29 cellular contexts compared by ENCODE assay signal in genomic region chr1:156220226-156220625, GRCh38. TPM values are rescaled to one million over a fixed set of nuclear protein-coding genes. Genes with fewer than 3 reads are reported as not detected.
A peak's percentile ranks its signal among the peaks of the same experiment; 100 is the strongest.
DNase-seq lines count a peak whose midpoint lies in the region; ATAC-seq, FAIRE-seq and TF ChIP-seq lines count a peak whose summit lies in the region.
"Had no signal": no experiment of that assay in that cellular context is flagged by ENCODE, and none has a peak within 500 bp of the region (broad histone marks: within the 10 kb centered on the region; RNA-seq: fewer than 3 reads in every experiment).

No MANE protein-coding gene starts in this region.

- CTCF ChIA-PET in HepG2 (lab: Yijun Ruan, JAX; ENCODE audit: low intra/inter-chr PET ratio, low total read pairs), result no interaction called here

- H3K27me3 Mint-ChIP-seq in T-helper 2 cell treated with Interferon-gamma antibody and Interleukin-4, amounts not matched to agents 5 μg/mL and 100 μg/mL, for 36 hours (ENCODE audit: low read depth), result no peaks in the 10 kb centered on the region
- no peaks in the 10 kb centered on the region for H3K27me3 Mint-ChIP-seq in activated naive CD8-positive, alpha-beta T cell treated with anti-CD3 and anti-CD28 coated beads for 36 hours
- H3K27me3 Mint-ChIP-seq: activated B cell treated with CpG ODN at 0.5 μM for 24 hours, brain had no signal

- H3K4me2 ChIP-seq in HepG2 (ENCODE audit: low read depth, low read length), result no peak overlapping the region

- H3K27me3 ChIP-seq in HepG2 (ENCODE audit: control insufficient read depth in 1 of 2, insufficient read depth in 2 of 2, low read length in 2 of 2) (no peaks in the 10 kb centered on the region), right lobe of liver (no peaks in the 10 kb centered on the region)

- no TSS peak for BruUV-seq in HepG2 (replicated peaks; lab: Mats Ljungman, UMichigan)

- peaks cover 16 to 33% of the 10 kb centered on the region in 2 experiments; a peak in 4 of 5 replicates for H3K36me3 ChIP-seq in HepG2 (replicated peaks in 1 of 2; ENCODE audit: control insufficient read depth in 1 of 2, insufficient read depth in 2 of 2, low read length in 2 of 2)
- H3K36me3 ChIP-seq in right lobe of liver, result peaks cover 0 to 22% (median 6%) of the 10 kb centered on the region in 4 donors

- WGBS in HepG2 (ENCODE audit: low lambda C conversion rate), result 96% methylated on average over 9 of the region's 9 CpGs
- WGBS in right lobe of liver (ENCODE audit: insufficient coverage, low coverage, low lambda C conversion rate, missing lambda C conversion rate), result 94% methylated on average over 9 of the region's 9 CpGs

- no peaks in the 10 kb centered on the region for H4K20me1 ChIP-seq in HepG2 (ENCODE audit: insufficient read depth, low read length)

- H3K9me3 ChIP-seq in HepG2 (ENCODE audit: low read length) (no peaks in the 10 kb centered on the region), right lobe of liver (no peaks in the 10 kb centered on the region)
- H3K9me3 ChIP-seq: Caco-2 had no signal

- TF ChIP-seq RAD21 in HepG2 (CRISPR knock-in tag; IDR thresholded peaks at IDR 0.05), result no peak

- H2AFZ ChIP-seq in HepG2 (ENCODE audit: low read length), result no peak overlapping the region

- DNase-seq in T-helper 2 cell treated with Interferon-gamma antibody and Interleukin-4, amounts not matched to agents 5 μg/mL and 100 μg/mL, for 36 hours (ENCODE audit: low spot score), result no peak
- DNase-seq in T-helper 2 cell (no peak), HepG2 (ENCODE audit: low spot score) (no peak), right lobe of liver (no peak), NCI-H2196 treated with DMSO at 0.1 percent for 48 hours (lab: John Stamatoyannopoulos, UW; ENCODE audit: unreplicated experiment) (no peak), NCI-H345 (lab: John Stamatoyannopoulos, UW) (no peak)
- no peak for DNase-seq in activated naive CD8-positive, alpha-beta T cell treated with anti-CD3 and anti-CD28 coated beads for 36 hours
- DNase-seq: 8988T; activated B cell treated with CpG ODN at 0.5 μM for 24 hours; activated CD8-positive, alpha-beta memory T cell treated with anti-CD3 and anti-CD28 coated beads for 24 hours; activated T-cell treated with anti-CD3 and anti-CD28 coated beads, Interleukin-2, amount 50 U/mL, for 48 hours; Caco-2; DMS53; glutamatergic neuron; NCI-H1048; NCI-H82; SIG-M5; small intestine; stimulated activated CD4-positive, alpha-beta T cell treated with anti-CD3 and anti-CD28 coated beads, Interleukin-1b, Interleukin-23, amount 100 ng/mL, for 48 hours; trophoblast cell had no signal

- H3K36me3 Mint-ChIP-seq in T-helper 2 cell treated with Interferon-gamma antibody and Interleukin-4, amounts not matched to agents 5 μg/mL and 100 μg/mL, for 36 hours (ENCODE audit: low read depth), result peaks cover 49% of the 10 kb centered on the region
- peaks cover 64% of the 10 kb centered on the region for H3K36me3 Mint-ChIP-seq in activated naive CD8-positive, alpha-beta T cell treated with anti-CD3 and anti-CD28 coated beads for 36 hours

- in situ Hi-C loops in HepG2 (cut with HindIII; ENCODE audit: extremely low pct_ligation_motif_present, low pct_unique_long_range_greater_than_20kb), result no loop called here

- no peak for ATAC-seq in HepG2
- ATAC-seq in right lobe of liver, result no peak
- no peak for ATAC-seq in GM18520 (IDR thresholded peaks at IDR 0.05; ENCODE audit: unreplicated experiment)
- ATAC-seq: esophagus mucosa, left lobe of liver had no signal

- H3K27ac ChIP-seq in HepG2 (ENCODE audit: extremely low read length, insufficient read depth, low read length) (no peak overlapping the region), right lobe of liver (no peak overlapping the region)
- H3K27ac ChIP-seq: C4-2B had no signal

- H3K4me1 Mint-ChIP-seq in T-helper 2 cell treated with Interferon-gamma antibody and Interleukin-4, amounts not matched to agents 5 μg/mL and 100 μg/mL, for 36 hours (ENCODE audit: low read depth), result peaks cover 55% of the 10 kb centered on the region
- H3K4me1 Mint-ChIP-seq in activated naive CD8-positive, alpha-beta T cell treated with anti-CD3 and anti-CD28 coated beads for 36 hours, result peaks cover 64% of the 10 kb centered on the region

- H3K4me3 ChIP-seq in HepG2 (replicated peaks in 1 of 3; ENCODE audit: insufficient read depth in 1 of 3, low read depth in 2 of 3, low read length in 3 of 3) (no peak overlapping the region), right lobe of liver (no peak overlapping the region)

- no peak overlapping the region for H3K4me3 Mint-ChIP-seq in T-helper 2 cell treated with Interferon-gamma antibody and Interleukin-4, amounts not matched to agents 5 μg/mL and 100 μg/mL, for 36 hours
- no peak overlapping the region for H3K4me3 Mint-ChIP-seq in activated naive CD8-positive, alpha-beta T cell treated with anti-CD3 and anti-CD28 coated beads for 36 hours
- H3K4me3 Mint-ChIP-seq: activated B cell treated with CpG ODN at 0.5 μM for 24 hours had no signal

- POLR2A ChIA-PET in HepG2 (lab: Yijun Ruan, JAX), result interaction anchor here (1.3 kb wide), 1 partner anchor 27 kb away, joined by 4 read pairs; the partner anchor contains the start of gene SLC25A44

- no peak for FAIRE-seq in HepG2 (lab: Jason Lieb, UNC)
- FAIRE-seq: RCC 7860, small intestine had no signal

- TF ChIP-seq EP300 in HepG2 (IDR thresholded peaks at IDR 0.05; ENCODE audit: low read depth in 2 of 2, low read length in 2 of 2), result no peak
- no peak for TF ChIP-seq EP300 in HepG2 (CRISPR knock-in tag; IDR thresholded peaks at IDR 0.05; ENCODE audit: borderline replicate concordance)

- H3K27ac Mint-ChIP-seq in T-helper 2 cell treated with Interferon-gamma antibody and Interleukin-4, amounts not matched to agents 5 μg/mL and 100 μg/mL, for 36 hours, result peak overlapping the region; percentile 64
- H3K27ac Mint-ChIP-seq in activated naive CD8-positive, alpha-beta T cell treated with anti-CD3 and anti-CD28 coated beads for 36 hours, result peak overlapping the region; percentile 100
- H3K27ac Mint-ChIP-seq: activated B cell treated with CpG ODN at 0.5 μM for 24 hours, brain had no signal

- no peak for TF ChIP-seq POLR2A in HepG2 (IDR thresholded peaks at IDR 0.05; ENCODE audit: insufficient read depth in 1 of 2, low read depth in 2 of 2, low read length in 2 of 2)
- TF ChIP-seq POLR2A in right lobe of liver (IDR thresholded peaks at IDR 0.05), result no peak

- H3K4me1 ChIP-seq in HepG2 (ENCODE audit: insufficient read depth, low read length) (peaks cover 26% of the 10 kb centered on the region), right lobe of liver (peaks cover 0 to 34% (median 16%) of the 10 kb centered on the region in 4 donors)

- H3K79me2 ChIP-seq in HepG2 (ENCODE audit: insufficient read depth, low read length), result peaks cover 12% of the 10 kb centered on the region

- no peak overlapping the region for H3K9ac ChIP-seq in HepG2 (ENCODE audit: insufficient read depth, low read depth, low read length)

- H3K9me3 Mint-ChIP-seq in T-helper 2 cell treated with Interferon-gamma antibody and Interleukin-4, amounts not matched to agents 5 μg/mL and 100 μg/mL, for 36 hours, result no peaks in the 10 kb centered on the region
- peaks cover 5% of the 10 kb centered on the region for H3K9me3 Mint-ChIP-seq in activated naive CD8-positive, alpha-beta T cell treated with anti-CD3 and anti-CD28 coated beads for 36 hours
- H3K9me3 Mint-ChIP-seq: activated B cell treated with CpG ODN at 0.5 μM for 24 hours, brain had no signal

- TF ChIP-seq CTCF in HepG2 (CRISPR knock-in tag; IDR thresholded peaks at IDR 0.05) (no peak), right lobe of liver (IDR thresholded peaks at IDR 0.05) (no peak)

- intact Hi-C loops in HepG2 (cut with micrococcal nuclease; ENCODE audit: unreplicated experiment) (no loop called here), right lobe of liver (cut with DNase I) (no loop called here)

RNA-seq across cellular contexts. Expression of gene PMF1, which starts 7.4 kb away (rescaled TPM):
- total RNA-seq in HepG2 (2016; rRNA removed; fragmentation: Illumina TruSeq; extraction: Trizol) (89.0 and 94.7 TPM in 2 replicates), right lobe of liver (10 to 100 TPM; 21.8 to 33.8 (median 24.8) TPM)
- 17.5 TPM in 2 replicates for total RNA-seq in HepG2 (2016; cell fraction: cytosol; rRNA removed; fragmentation: Illumina TruSeq; extraction: Trizol; ENCODE audit: low read depth)
- 82.4 and 93.0 TPM in 2 replicates for total RNA-seq in HepG2 (2016; cell fraction: insoluble cytoplasmic fraction; rRNA removed; fragmentation: Illumina TruSeq; extraction: Trizol)
- total RNA-seq in HepG2 (2016; cell fraction: membrane; rRNA removed; fragmentation: Illumina TruSeq; extraction: Trizol), result 27.4 and 27.7 TPM in 2 replicates
- 33.3 and 36.6 TPM in 2 replicates for total RNA-seq in HepG2 (2016; cell fraction: nucleus; rRNA removed; fragmentation: Illumina TruSeq; extraction: Trizol)
- polyA plus RNA-seq in HepG2 (2011; rRNA removed), result 68.4 and 72.5 TPM in 2 replicates
- polyA plus RNA-seq in HepG2 (2011; cell fraction: cytosol; rRNA removed), result 86.5 and 119 TPM in 2 replicates
- 48.8 and 52.9 TPM in 2 replicates for polyA plus RNA-seq in HepG2 (2011; cell fraction: nucleus; rRNA removed)
- polyA plus RNA-seq in HepG2 (2012), result 33.5 and 43.4 TPM in 2 replicates
- polyA plus RNA-seq in HepG2 (2016; cell fraction: cytosol; fragmentation: Illumina TruSeq; extraction: Trizol; ENCODE audit: low read depth), result 18.9 and 20.7 TPM in 2 replicates
- 86.3 and 93.3 TPM in 2 replicates for polyA plus RNA-seq in HepG2 (2016; cell fraction: insoluble cytoplasmic fraction; fragmentation: Illumina TruSeq; extraction: Trizol; ENCODE audit: low read depth)
- 23.3 and 27.3 TPM in 2 replicates for polyA plus RNA-seq in HepG2 (2016; cell fraction: membrane; fragmentation: Illumina TruSeq; extraction: Trizol; ENCODE audit: low read depth)
- 65.7 and 78.3 TPM in 2 replicates for polyA plus RNA-seq in HepG2 (2016; cell fraction: nucleus; fragmentation: Illumina TruSeq; extraction: Trizol; ENCODE audit: insufficient read depth, low read depth)
- polyA minus RNA-seq in HepG2 (2011; rRNA and poly(A)+ RNA removed; ENCODE audit: low replicate concordance), result 42.8 and 60.1 TPM in 2 replicates
- polyA minus RNA-seq in HepG2 (2011; cell fraction: cytosol; rRNA and poly(A)+ RNA removed), result 14.4 and 17.2 TPM in 2 replicates
- polyA minus RNA-seq in HepG2 (2011; cell fraction: nucleus; rRNA and poly(A)+ RNA removed), result 15.6 and 15.8 TPM in 2 replicates
- total RNA-seq in activated naive CD8-positive, alpha-beta T cell treated with anti-CD3 and anti-CD28 coated beads for 36 hours, result 10 to 100 TPM; 83.4 to 87.3 TPM

RNA-seq across cellular contexts. Expression of gene BGLAP, which starts 21.8 kb away (rescaled TPM):
- total RNA-seq in HepG2 (2016; rRNA removed; fragmentation: Illumina TruSeq; extraction: Trizol), result 0.62 TPM in 1 of 2 replicates, not detected in the other
- total RNA-seq in HepG2 (2016; cell fraction: cytosol; rRNA removed; fragmentation: Illumina TruSeq; extraction: Trizol; ENCODE audit: low read depth), result not detected in 2 replicates
- total RNA-seq in HepG2 (2016; cell fraction: insoluble cytoplasmic fraction; rRNA removed; fragmentation: Illumina TruSeq; extraction: Trizol), result 0.32 TPM in 1 of 2 replicates, not detected in the other
- not detected in 2 replicates for total RNA-seq in HepG2 (2016; cell fraction: membrane; rRNA removed; fragmentation: Illumina TruSeq; extraction: Trizol)
- total RNA-seq in HepG2 (2016; cell fraction: nucleus; rRNA removed; fragmentation: Illumina TruSeq; extraction: Trizol), result 1.1 and 1.5 TPM in 2 replicates
- polyA plus RNA-seq in HepG2 (2011; rRNA removed), result 1.4 and 1.6 TPM in 2 replicates
- polyA plus RNA-seq in HepG2 (2011; cell fraction: cytosol; rRNA removed), result 0.29 and 0.40 TPM in 2 replicates
- polyA plus RNA-seq in HepG2 (2011; cell fraction: nucleus; rRNA removed), result 9.8 and 12.1 TPM in 2 replicates
- 1.3 TPM in 2 replicates for polyA plus RNA-seq in HepG2 (2012)
- not detected in 2 replicates for polyA plus RNA-seq in HepG2 (2016; cell fraction: cytosol; fragmentation: Illumina TruSeq; extraction: Trizol; ENCODE audit: low read depth)
- polyA plus RNA-seq in HepG2 (2016; cell fraction: insoluble cytoplasmic fraction; fragmentation: Illumina TruSeq; extraction: Trizol; ENCODE audit: low read depth), result 0.29 TPM in 1 of 2 replicates, not detected in the other
- polyA plus RNA-seq in HepG2 (2016; cell fraction: membrane; fragmentation: Illumina TruSeq; extraction: Trizol; ENCODE audit: low read depth), result not detected in 2 replicates
- polyA plus RNA-seq in HepG2 (2016; cell fraction: nucleus; fragmentation: Illumina TruSeq; extraction: Trizol; ENCODE audit: insufficient read depth, low read depth), result 2.1 TPM in 2 replicates
- polyA minus RNA-seq in HepG2 (2011; rRNA and poly(A)+ RNA removed; ENCODE audit: low replicate concordance), result 1.4 and 2.2 TPM in 2 replicates
- not detected in 2 replicates for polyA minus RNA-seq in HepG2 (2011; cell fraction: cytosol; rRNA and poly(A)+ RNA removed)
- polyA minus RNA-seq in HepG2 (2011; cell fraction: nucleus; rRNA and poly(A)+ RNA removed), result 1.9 and 2.0 TPM in 2 replicates
- 1 to 10 TPM in 3 of 6 experiments, under 1 TPM in 1, not detected in 2; 0.44 to 1.5 (median 1.2) TPM for total RNA-seq in right lobe of liver
- total RNA-seq in activated naive CD8-positive, alpha-beta T cell treated with anti-CD3 and anti-CD28 coated beads for 36 hours, result 1 to 10 TPM; 1.6 to 2.2 TPM
- total RNA-seq: fibroblast of villous mesenchyme, G401, mesenteric fat pad had no signal

RNA-seq across cellular contexts. Expression of gene SLC25A44, which starts 26.3 kb away (rescaled TPM):
- total RNA-seq in HepG2 (2016; rRNA removed; fragmentation: Illumina TruSeq; extraction: Trizol) (10.7 and 12.4 TPM in 2 replicates), right lobe of liver (10 to 100 TPM; 19.1 to 30.5 (median 20.0) TPM)
- 2.6 and 3.8 TPM in 2 replicates for total RNA-seq in HepG2 (2016; cell fraction: cytosol; rRNA removed; fragmentation: Illumina TruSeq; extraction: Trizol; ENCODE audit: low read depth)
- total RNA-seq in HepG2 (2016; cell fraction: insoluble cytoplasmic fraction; rRNA removed; fragmentation: Illumina TruSeq; extraction: Trizol), result 11.2 and 11.8 TPM in 2 replicates
- 11.4 and 14.2 TPM in 2 replicates for total RNA-seq in HepG2 (2016; cell fraction: membrane; rRNA removed; fragmentation: Illumina TruSeq; extraction: Trizol)
- total RNA-seq in HepG2 (2016; cell fraction: nucleus; rRNA removed; fragmentation: Illumina TruSeq; extraction: Trizol), result 8.0 and 11.8 TPM in 2 replicates
- polyA plus RNA-seq in HepG2 (2011; rRNA removed), result 13.4 and 14.3 TPM in 2 replicates
- 9.3 and 10.2 TPM in 2 replicates for polyA plus RNA-seq in HepG2 (2011; cell fraction: cytosol; rRNA removed)
- polyA plus RNA-seq in HepG2 (2011; cell fraction: nucleus; rRNA removed), result 16.0 and 19.8 TPM in 2 replicates
- polyA plus RNA-seq in HepG2 (2012), result 13.1 and 13.9 TPM in 2 replicates
- polyA plus RNA-seq in HepG2 (2016; cell fraction: cytosol; fragmentation: Illumina TruSeq; extraction: Trizol; ENCODE audit: low read depth), result 2.3 TPM in 2 replicates
- 14.4 and 18.0 TPM in 2 replicates for polyA plus RNA-seq in HepG2 (2016; cell fraction: insoluble cytoplasmic fraction; fragmentation: Illumina TruSeq; extraction: Trizol; ENCODE audit: low read depth)
- polyA plus RNA-seq in HepG2 (2016; cell fraction: membrane; fragmentation: Illumina TruSeq; extraction: Trizol; ENCODE audit: low read depth), result 11.1 and 12.7 TPM in 2 replicates
- 18.3 and 20.7 TPM in 2 replicates for polyA plus RNA-seq in HepG2 (2016; cell fraction: nucleus; fragmentation: Illumina TruSeq; extraction: Trizol; ENCODE audit: insufficient read depth, low read depth)
- 12.6 and 66.8 TPM in 2 replicates for polyA minus RNA-seq in HepG2 (2011; rRNA and poly(A)+ RNA removed; ENCODE audit: low replicate concordance)
- polyA minus RNA-seq in HepG2 (2011; cell fraction: cytosol; rRNA and poly(A)+ RNA removed), result 4.2 and 6.0 TPM in 2 replicates
- 5.8 and 9.9 TPM in 2 replicates for polyA minus RNA-seq in HepG2 (2011; cell fraction: nucleus; rRNA and poly(A)+ RNA removed)
- 10 to 100 TPM; 55.0 to 60.7 TPM for total RNA-seq in activated naive CD8-positive, alpha-beta T cell treated with anti-CD3 and anti-CD28 coated beads for 36 hours

RNA-seq across cellular contexts. Expression of gene PAQR6, which starts 27.6 kb away (rescaled TPM):
- total RNA-seq in HepG2 (2016; rRNA removed; fragmentation: Illumina TruSeq; extraction: Trizol) (0.14 and 0.82 TPM in 2 replicates), right lobe of liver (1 to 10 TPM in 3 of 6 experiments, under 1 TPM in 3; 0.43 to 4.0 (median 1.1) TPM)
- total RNA-seq in HepG2 (2016; cell fraction: cytosol; rRNA removed; fragmentation: Illumina TruSeq; extraction: Trizol; ENCODE audit: low read depth), result 0.26 TPM in 1 of 2 replicates, not detected in the other
- total RNA-seq in HepG2 (2016; cell fraction: insoluble cytoplasmic fraction; rRNA removed; fragmentation: Illumina TruSeq; extraction: Trizol), result 0.10 and 0.71 TPM in 2 replicates
- 0.34 and 0.43 TPM in 2 replicates for total RNA-seq in HepG2 (2016; cell fraction: membrane; rRNA removed; fragmentation: Illumina TruSeq; extraction: Trizol)
- total RNA-seq in HepG2 (2016; cell fraction: nucleus; rRNA removed; fragmentation: Illumina TruSeq; extraction: Trizol), result 1.0 and 1.1 TPM in 2 replicates
- 1.4 and 2.0 TPM in 2 replicates for polyA plus RNA-seq in HepG2 (2011; rRNA removed)
- 0.21 and 0.47 TPM in 2 replicates for polyA plus RNA-seq in HepG2 (2011; cell fraction: cytosol; rRNA removed)
- 25.1 and 43.0 TPM in 2 replicates for polyA plus RNA-seq in HepG2 (2011; cell fraction: nucleus; rRNA removed)
- 2.4 and 4.5 TPM in 2 replicates for polyA plus RNA-seq in HepG2 (2012)
- 0.09 and 0.17 TPM in 2 replicates for polyA plus RNA-seq in HepG2 (2016; cell fraction: cytosol; fragmentation: Illumina TruSeq; extraction: Trizol; ENCODE audit: low read depth)
- 0.32 and 0.57 TPM in 2 replicates for polyA plus RNA-seq in HepG2 (2016; cell fraction: insoluble cytoplasmic fraction; fragmentation: Illumina TruSeq; extraction: Trizol; ENCODE audit: low read depth)
- polyA plus RNA-seq in HepG2 (2016; cell fraction: membrane; fragmentation: Illumina TruSeq; extraction: Trizol; ENCODE audit: low read depth), result 0.24 and 0.26 TPM in 2 replicates
- polyA plus RNA-seq in HepG2 (2016; cell fraction: nucleus; fragmentation: Illumina TruSeq; extraction: Trizol; ENCODE audit: insufficient read depth, low read depth), result 3.7 and 4.1 TPM in 2 replicates
- polyA minus RNA-seq in HepG2 (2011; rRNA and poly(A)+ RNA removed; ENCODE audit: low replicate concordance), result 0.98 and 1.0 TPM in 2 replicates
- 0.59 and 1.9 TPM in 2 replicates for polyA minus RNA-seq in HepG2 (2011; cell fraction: cytosol; rRNA and poly(A)+ RNA removed)
- polyA minus RNA-seq in HepG2 (2011; cell fraction: nucleus; rRNA and poly(A)+ RNA removed), result 1.9 and 2.4 TPM in 2 replicates
- 1 to 10 TPM; 4.4 to 4.9 TPM for total RNA-seq in activated naive CD8-positive, alpha-beta T cell treated with anti-CD3 and anti-CD28 coated beads for 36 hours
